In the genomic region with DNA sequence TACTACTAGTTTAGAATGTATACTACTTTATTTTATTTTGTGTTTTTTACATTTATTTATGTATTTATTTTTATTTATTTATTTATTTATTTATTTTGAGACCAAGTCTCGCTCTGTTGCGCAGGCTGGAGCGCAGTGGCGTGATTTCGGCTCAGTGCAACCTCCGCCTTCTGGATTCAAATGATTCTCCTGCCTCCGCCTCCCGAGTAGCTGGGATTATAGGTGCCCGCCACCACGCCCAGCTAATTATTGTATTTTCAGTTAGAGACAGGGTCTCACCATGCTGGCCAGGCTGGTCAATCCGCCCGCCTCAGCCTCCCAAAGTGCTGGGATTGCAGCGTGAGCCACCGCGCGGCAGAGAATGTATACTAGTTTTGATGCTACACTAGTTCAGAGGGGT, we compare ENCODE assay signal across 25 cellular contexts.
"Had no signal": no experiment of that assay in that cellular context is flagged by ENCODE, and none has a peak within 500 bp of the region (broad histone marks: within the 10 kb centered on the region; RNA-seq: fewer than 3 reads in every experiment).

No MANE protein-coding gene starts in this region.

- DNase-seq: activated CD4-positive, alpha-beta T cell treated with anti-CD3 and anti-CD28 coated beads for 1 hour; activated CD4-positive, alpha-beta T cell treated with anti-CD3 and anti-CD28 coated beads, Interleukin-2, amount 10 ng/mL, durations not matched to agents 24 days and 14 days; activated CD4-positive, alpha-beta T cell treated with anti-CD3 and anti-CD28 coated beads, Interleukin-2, amount 50 U/mL, for 48 hours; activated CD8-positive, alpha-beta memory T cell treated with anti-CD3 and anti-CD28 coated beads, Interleukin-2, amount 10 ng/mL, durations not matched to agents 7 days and 5 days; activated effector memory CD4-positive, alpha-beta T cell treated with anti-CD3 and anti-CD28 coated beads, Interleukin-2, amount 50 U/mL, for 16 hours; activated naive CD4-positive, alpha-beta T cell treated with Interleukin-2 at 50 U/mL for 16 hours; activated naive CD8-positive, alpha-beta T cell treated with anti-CD3 and anti-CD28 coated beads, Interleukin-2, amount 50 U/mL, for 24 hours; activated T-cell treated with anti-CD3 and anti-CD28 coated beads, Interleukin-2, amount 50 U/mL, for 24 hours; amniotic stem cell; MG63; MV-4-11; NCI-H1092 treated with DMSO at 0.1 percent for 48 hours; NCI-H1417 treated with DMSO at 0.1 percent for 48 hours; NCI-H1694; NCI-H2029 treated with DMSO at 0.1 percent for 48 hours; NCI-H510A treated with DMSO at 0.1 percent for 48 hours; NK-92 treated with Interleukin-12 subunit alpha and Interleukin-12 subunit beta, amount 100 ng/mL, for 24 hours; OCI-M1; SHP77 treated with DMSO at 0.1 percent for 48 hours had no signal

- ATAC-seq: activated CD8-positive, alpha-beta memory T cell treated with anti-CD3 and anti-CD28 coated beads, Interleukin-2, amount 10 ng/mL, durations not matched to agents 7 days and 5 days; activated naive CD4-positive, alpha-beta T cell treated with anti-CD3 and anti-CD28 coated beads, Interleukin-2, amount 50 U/mL, for 72 hours; activated naive CD8-positive, alpha-beta T cell treated with anti-CD3 and anti-CD28 coated beads, Interleukin-2, amount 50 U/mL, for 24 hours; body of pancreas had no signal

- H3K4me3 Mint-ChIP-seq: activated CD8-positive, alpha-beta memory T cell treated with anti-CD3 and anti-CD28 coated beads, Interleukin-2, amount 10 ng/mL, durations not matched to agents 7 days and 5 days; activated T-cell treated with anti-CD3 and anti-CD28 coated beads, Interleukin-2, amount 50 U/mL, for 24 hours had no signal

- H3K27ac Mint-ChIP-seq: activated CD4-positive, alpha-beta T cell treated with anti-CD3 and anti-CD28 coated beads, Interleukin-2, amount 10 ng/mL, durations not matched to agents 24 days and 14 days; activated CD8-positive, alpha-beta memory T cell treated with anti-CD3 and anti-CD28 coated beads, Interleukin-2, amount 10 ng/mL, durations not matched to agents 7 days and 5 days; activated naive CD4-positive, alpha-beta T cell treated with anti-CD3 and anti-CD28 coated beads, Interleukin-2, amount 50 U/mL, for 72 hours; activated naive CD8-positive, alpha-beta T cell treated with anti-CD3 and anti-CD28 coated beads, Interleukin-2, amount 50 U/mL, for 24 hours; activated T-cell treated with anti-CD3 and anti-CD28 coated beads, Interleukin-2, amount 50 U/mL, for 24 hours; activated T-helper 1 cell treated with anti-CD3 and anti-CD28 coated beads, Interleukin-12 subunit alpha, Interleukin-12 subunit beta, Interleukin-2, Interleukin-4 antibody, amounts not matched to agents 30 ng/mL and 10 ng/mL and 1 ng/mL, durations not matched to agents 14 hours and 24 hours and 36 hours; T-helper 1 cell treated with Interleukin-12 subunit alpha and Interleukin-12 subunit beta and Interleukin-4 antibody, amounts not matched to agents 30 μg/mL and 1 μg/mL, for 36 hours had no signal

- H3K9me3 ChIP-seq: ascending aorta, body of pancreas, MG63 had no signal

- H3K4me3 ChIP-seq: body of pancreas, MG63 had no signal

- H3K9me3 Mint-ChIP-seq: activated CD4-positive, alpha-beta T cell treated with anti-CD3 and anti-CD28 coated beads, Interleukin-2, amount 10 ng/mL, durations not matched to agents 24 days and 14 days; activated naive CD4-positive, alpha-beta T cell treated with anti-CD3 and anti-CD28 coated beads, Interleukin-2, amount 50 U/mL, for 72 hours; activated naive CD8-positive, alpha-beta T cell treated with anti-CD3 and anti-CD28 coated beads, Interleukin-2, amount 50 U/mL, for 24 hours; activated T-cell treated with anti-CD3 and anti-CD28 coated beads, Interleukin-2, amount 50 U/mL, for 24 hours; activated T-helper 1 cell treated with anti-CD3 and anti-CD28 coated beads, Interleukin-12 subunit alpha, Interleukin-12 subunit beta, Interleukin-2, Interleukin-4 antibody, amounts not matched to agents 30 ng/mL and 10 ng/mL and 1 ng/mL, durations not matched to agents 14 hours and 24 hours and 36 hours; T-helper 1 cell treated with Interleukin-12 subunit alpha and Interleukin-12 subunit beta and Interleukin-4 antibody, amounts not matched to agents 30 μg/mL and 1 μg/mL, for 36 hours had no signal

- H3K36me3 Mint-ChIP-seq: activated CD8-positive, alpha-beta memory T cell treated with anti-CD3 and anti-CD28 coated beads, Interleukin-2, amount 10 ng/mL, durations not matched to agents 7 days and 5 days had no signal

- FAIRE-seq: RCC 7860 had no signal
